Comparison of ENCODE assay signal across 28 cellular contexts in the genomic region with DNA sequence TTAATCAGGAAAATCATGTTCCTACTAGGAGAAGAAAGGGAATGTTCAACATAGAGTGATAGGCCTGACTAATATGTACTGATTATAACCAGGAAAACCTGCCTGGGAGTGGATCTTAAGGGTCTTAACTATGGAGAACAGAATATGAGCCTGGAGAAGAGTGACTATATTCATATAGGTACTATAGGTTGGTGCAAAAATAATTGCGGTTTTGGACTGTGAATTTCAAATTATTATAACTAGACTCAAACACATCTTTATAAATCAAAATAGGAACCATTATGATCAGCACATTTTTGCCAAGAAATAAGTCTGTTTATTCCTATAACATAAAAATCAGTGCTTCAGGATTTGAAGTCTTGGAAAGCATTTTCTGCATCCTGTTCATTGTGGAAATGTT.
"Had no signal": no experiment of that assay in that cellular context is flagged by ENCODE, and none has a peak within 500 bp of the region (broad histone marks: within the 10 kb centered on the region; RNA-seq: fewer than 3 reads in every experiment).

No MANE protein-coding gene starts in this region.

- H3K9me3 Mint-ChIP-seq: endodermal cell had no signal

- H3K4me3 ChIP-seq: colonic mucosa, esophagus squamous epithelium, gastrocnemius medialis, heart right ventricle, left lung, lower lobe of right lung, mucosa of descending colon had no signal

- H3K4me1 ChIP-seq: colonic mucosa, esophagus squamous epithelium, gastrocnemius medialis, left lung, lower lobe of right lung had no signal

- ATAC-seq: effector memory CD8-positive, alpha-beta T cell; esophagus mucosa; gastrocnemius medialis; heart right ventricle; left cardiac atrium; left lung; left ventricle myocardium superior; lower lobe of right lung; mucosa of descending colon had no signal

- H3K27me3 ChIP-seq: colonic mucosa, esophagus squamous epithelium, gastrocnemius medialis, heart right ventricle, left lung had no signal

- H3K36me3 ChIP-seq: colonic mucosa, esophagus squamous epithelium, gastrocnemius medialis, heart right ventricle, left lung, lower lobe of right lung had no signal

- FAIRE-seq: endometrium, islet of Langerhans, keratinocyte had no signal

- H3K27ac ChIP-seq: colonic mucosa, epithelial cell of prostate, esophagus squamous epithelium, gastrocnemius medialis, heart right ventricle, left lung, lower lobe of right lung had no signal

- H3K9me3 ChIP-seq: colonic mucosa, esophagus squamous epithelium, gastrocnemius medialis, heart right ventricle, left lung, lower lobe of right lung, mucosa of descending colon had no signal

- H3K36me3 Mint-ChIP-seq: naive B cell had no signal

- H3K27ac Mint-ChIP-seq: dendritic cell treated with granulocyte-macrophage colony-stimulating factor and Interleukin-4, amounts not matched to agents 40 ng/mL and 50 ng/mL, for 4 days; effector memory CD8-positive, alpha-beta T cell; endodermal cell; mesothelial cell of epicardium; naive B cell had no signal

- DNase-seq: colonic mucosa; cortex of kidney; effector CD8-positive, alpha-beta T cell; effector memory CD8-positive, alpha-beta T cell; endodermal cell; erythroblast; esophagus squamous epithelium; foreskin fibroblast; foreskin melanocyte; gastrocnemius medialis; glutamatergic neuron; head of caudate nucleus; heart right ventricle; hippocampal formation; left cardiac atrium; left lung; left ventricle myocardium superior; lower lobe of right lung; mesenchymal stem cell; mucosa of descending colon; naive B cell had no signal
